ENCODE assay signal across 8 cellular contexts in genomic region chr1:207959141-207959825, GRCh38. TPM values are rescaled to one million over a fixed set of nuclear protein-coding genes. Genes with fewer than 3 reads are reported as not detected.
DNase-seq lines count a peak whose midpoint lies in the region; ATAC-seq and TF ChIP-seq lines count a peak whose summit lies in the region.

No MANE protein-coding gene starts in this region.

- no peaks in the 10 kb centered on the region for H3K9me2 ChIP-seq in MM.1S (replicated peaks; ENCODE audit: insufficient read depth, low read length)
- no peaks in the 10 kb centered on the region for H3K9me2 ChIP-seq in Karpas-422 (replicated peaks; ENCODE audit: insufficient read depth, low read length)

- ATAC-seq in T-cell (replicated peaks in 1 of 4), result peak in 1 of 4 experiments; percentile 41
- peak; percentile 44 for ATAC-seq in thoracic aorta (ENCODE audit: insufficient number of reproducible peaks, low FRiP score, low read depth)

- H2BK5ac ChIP-seq in mesendoderm (ENCODE audit: low read length), result no peak overlapping the region

- CTCF ChIA-PET in T-cell (lab: Charles Lee), result interaction anchor here in 1 of 2 donors (0.7 to 2.4 kb wide), 3 partner anchors 74 to 162 kb away, joined by 3 to 9 read pairs (median 4); no protein-coding TSS in a partner anchor

- H3K4me2 ChIP-seq in mesendoderm (ENCODE audit: low read length), result peak overlapping the region; percentile 82
- H3K4me2 ChIP-seq in MM.1S (ENCODE audit: low read depth, low read length), result no peak overlapping the region
- no peak overlapping the region for H3K4me2 ChIP-seq in Karpas-422 (ENCODE audit: low read depth, low read length, poor library complexity, severe bottlenecking)

- H3K27me3 Mint-ChIP-seq in T-cell, result peaks cover 46 to 49% of the 10 kb centered on the region in 2 donors

- H3K23ac ChIP-seq in mesendoderm (ENCODE audit: low read length), result peak overlapping the region; percentile 60

- H3K4me1 ChIP-seq in mesendoderm (ENCODE audit: control insufficient read depth, low read depth, low read length) (no peaks in the 10 kb centered on the region), thoracic aorta (ENCODE audit: control insufficient read depth in 1 of 2, low read depth in 2 of 2) (peaks cover 24 to 48% of the 10 kb centered on the region in 2 donors), MM.1S (ENCODE audit: low read length) (peaks cover 9% of the 10 kb centered on the region), Karpas-422 (ENCODE audit: low read length) (peaks cover 12% of the 10 kb centered on the region)

- H3K79me2 ChIP-seq in mesendoderm (ENCODE audit: control insufficient read depth, insufficient read depth, low read length) (no peaks in the 10 kb centered on the region), MM.1S (ENCODE audit: low read length) (no peaks in the 10 kb centered on the region), Karpas-422 (ENCODE audit: low read length) (no peaks in the 10 kb centered on the region)

- no peaks in the 10 kb centered on the region for H3F3A ChIP-seq in MM.1S (ENCODE audit: insufficient read depth, low read length)

- TF ChIP-seq CTCF in epithelial cell of proximal tubule (conservative IDR thresholded peaks at IDR 0.05; ENCODE audit: low read depth, low read length) (no peak), thoracic aorta (IDR thresholded peaks at IDR 0.05) (no peak), MM.1S (IDR thresholded peaks at IDR 0.05; ENCODE audit: low read length) (no peak)

- H3K4me3 Mint-ChIP-seq in T-cell, result peak overlapping the region; percentile 61 to 68 (median 65)

- H3K9me3 ChIP-seq in thoracic aorta (no peaks in the 10 kb centered on the region), MM.1S (replicated peaks; ENCODE audit: insufficient read depth, low read length) (no peaks in the 10 kb centered on the region), Karpas-422 (ENCODE audit: low read length) (no peaks in the 10 kb centered on the region)

- peak overlapping the region; percentile 93 for H3K56ac ChIP-seq in mesendoderm (ENCODE audit: low read length)

- H4K5ac ChIP-seq in mesendoderm (ENCODE audit: low read length), result no peak overlapping the region

- H3K18ac ChIP-seq in mesendoderm (ENCODE audit: low read length), result peak overlapping the region; percentile 93

- no CpG with 5 or more reads among the region's 76 CpGs for WGBS in mesendoderm (ENCODE audit: extremely low coverage, insufficient coverage, low lambda C conversion rate)

- H3K27me3 ChIP-seq in mesendoderm (ENCODE audit: insufficient read depth, low read length, poor library complexity) (peaks cover 14% of the 10 kb centered on the region), thoracic aorta (replicated peaks; ENCODE audit: insufficient read depth) (no peaks in the 10 kb centered on the region), MM.1S (replicated peaks; ENCODE audit: insufficient read depth, low read length) (no peaks in the 10 kb centered on the region), Karpas-422 (ENCODE audit: low read length) (no peaks in the 10 kb centered on the region)

- H3K4ac ChIP-seq in mesendoderm (ENCODE audit: low read depth, low read length), result peak overlapping the region; percentile 0

- H3K4me1 Mint-ChIP-seq in T-cell, result peaks cover 12 to 17% (median 16%) of the 10 kb centered on the region in 3 donors

- H2AFZ ChIP-seq in MM.1S (ENCODE audit: low read length) (no peak overlapping the region), Karpas-422 (ENCODE audit: low read length) (no peak overlapping the region)

- H3K9ac ChIP-seq in mesendoderm (ENCODE audit: low read length) (peak overlapping the region; percentile 79), MM.1S (ENCODE audit: low read length) (no peak overlapping the region), Karpas-422 (ENCODE audit: low read length) (no peak overlapping the region)

- DNase-seq in AG20443 (ENCODE audit: low spot score), result peak; percentile 84
- DNase-seq in T-cell, result peak in 2 of 34 experiments; percentile 2 to 12
- DNase-seq in epithelial cell of proximal tubule (ENCODE audit: low read depth), result no peak
- DNase-seq in mesendoderm, result peak; percentile 40
- DNase-seq in thoracic aorta (ENCODE audit: low spot score), result peak; percentile 58
- no peak for DNase-seq in NCI-H2081 treated with DMSO at 0.1 percent for 48 hours (lab: John Stamatoyannopoulos, UW)
- DNase-seq in MM.1S, result no peak
- DNase-seq in Karpas-422, result no peak

- H3K27ac Mint-ChIP-seq in T-cell, result no peak overlapping the region

- H3K36me3 Mint-ChIP-seq in T-cell, result no peaks in the 10 kb centered on the region

- peak overlapping the region; percentile 55 for H3K4me3 ChIP-seq in epithelial cell of proximal tubule (ENCODE audit: low read depth, low read length)
- peak overlapping the region; percentile 33 for H3K4me3 ChIP-seq in mesendoderm (ENCODE audit: low read length)
- H3K4me3 ChIP-seq in thoracic aorta, result peak overlapping the region; percentile 80
- no peak overlapping the region for H3K4me3 ChIP-seq in MM.1S (ENCODE audit: low read length)
- H3K4me3 ChIP-seq in Karpas-422 (ENCODE audit: low read length), result no peak overlapping the region

- H2BK120ac ChIP-seq in mesendoderm (ENCODE audit: low read depth, low read length), result no peak overlapping the region

- peak overlapping the region; percentile 91 for H4K8ac ChIP-seq in mesendoderm (ENCODE audit: low read depth, low read length)

- H2BK15ac ChIP-seq in mesendoderm (replicated peaks; ENCODE audit: low read depth), result peak overlapping the region; percentile 60

- H3K9me3 Mint-ChIP-seq in T-cell, result no peaks in the 10 kb centered on the region

- H4K20me1 ChIP-seq in MM.1S (ENCODE audit: insufficient read depth, low read length), result no peaks in the 10 kb centered on the region
- H4K20me1 ChIP-seq in Karpas-422 (ENCODE audit: insufficient read depth, low read depth, low read length), result no peaks in the 10 kb centered on the region

- H3K27ac ChIP-seq in mesendoderm (ENCODE audit: low read depth, low read length), result no peak overlapping the region
- peak overlapping the region; percentile 87 to 92 for H3K27ac ChIP-seq in thoracic aorta
- no peak overlapping the region for H3K27ac ChIP-seq in MM.1S (ENCODE audit: low read length)
- no peak overlapping the region for H3K27ac ChIP-seq in Karpas-422 (ENCODE audit: low read length)

- POLR2A ChIA-PET in T-cell (lab: Charles Lee), result no interaction called here

- no peaks in the 10 kb centered on the region for H3K79me1 ChIP-seq in mesendoderm (ENCODE audit: low read length)

- H2AK5ac ChIP-seq in mesendoderm (ENCODE audit: low read length), result no peak overlapping the region

- H3K36me3 ChIP-seq in mesendoderm (ENCODE audit: control insufficient read depth, insufficient read depth, low read length) (no peaks in the 10 kb centered on the region), thoracic aorta (no peaks in the 10 kb centered on the region), MM.1S (replicated peaks; ENCODE audit: insufficient read depth, low read length) (no peaks in the 10 kb centered on the region), Karpas-422 (ENCODE audit: insufficient read depth, low read length) (no peaks in the 10 kb centered on the region)

RNA-seq across cellular contexts. Expression of gene CD34, which starts 48.4 kb away (rescaled TPM):
- total RNA-seq in T-cell (1 to 10 TPM in 2 of 5 donors, under 1 TPM in 3; 0.57 to 1.6 (median 0.83) TPM), epithelial cell of proximal tubule (under 0.01 TPM in 1 of 2 replicates, not detected in the other), thoracic aorta (10 to 100 TPM; 67.8 to 77.3 TPM)
- polyA plus RNA-seq in mesendoderm (2013, experiment 1 of 2), result 0.04 TPM
- 0.06 TPM for polyA plus RNA-seq in mesendoderm (2013, experiment 2 of 2)
- 0.04 TPM in 1 of 2 replicates, not detected in the other for total RNA-seq in Karpas-422 (2014; rRNA removed; shearing (Covaris generic); ENCODE audit: low replicate concordance)

Comparison
In these comparisons a context has a peak if more than half of its experiments do, and no peak if none do; other contexts are left out.
1. DNase-seq: peak in AG20443 (single experiment), mesendoderm (single experiment) and thoracic aorta (single experiment); none in epithelial cell of proximal tubule (single experiment), NCI-H2081 treated with DMSO at 0.1 percent for 48 hours (single experiment), MM.1S (single experiment) and Karpas-422 (single experiment).
2. H3K4me3 ChIP-seq: peak in epithelial cell of proximal tubule (single experiment), mesendoderm (single experiment) and thoracic aorta (single experiment); none in MM.1S (single experiment) and Karpas-422 (single experiment).
3. H3K27ac ChIP-seq: peak in thoracic aorta (2 of 2); none in mesendoderm (single experiment), MM.1S (single experiment) and Karpas-422 (single experiment).
4. RNA of gene CD34, which starts 48.4 kb away (total RNA-seq): 67.8 to 77.3 TPM in thoracic aorta; 0.57 to 1.6 TPM in T-cell, 0.04 TPM in Karpas-422 and under 0.01 TPM in epithelial cell of proximal tubule; every median in the first group is over 10 times any median in the second.